14 cellular contexts compared by ENCODE assay signal in the genomic region with DNA sequence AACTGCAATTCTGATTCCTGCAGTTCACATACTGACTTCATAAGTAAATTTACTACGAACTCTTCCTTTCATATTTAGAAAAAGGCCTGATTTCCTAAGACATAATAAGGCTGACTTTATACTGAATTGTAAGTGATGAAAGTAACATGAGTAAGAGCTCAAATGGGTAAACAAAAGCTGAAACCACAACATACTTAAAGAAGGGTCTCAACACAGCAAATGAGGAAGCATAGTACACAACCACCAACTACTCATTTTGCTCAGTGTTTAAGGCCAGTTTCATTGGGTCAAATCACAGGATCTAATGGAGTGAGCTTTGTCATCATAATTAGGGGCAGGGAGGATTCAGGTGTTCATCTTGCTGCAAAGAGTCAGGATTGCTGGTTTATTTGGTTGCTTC.
DNase-seq lines count a peak whose midpoint lies in the region; ATAC-seq and TF ChIP-seq lines count a peak whose summit lies in the region.
"Had no signal": no experiment of that assay in that cellular context is flagged by ENCODE, and none has a peak within 500 bp of the region (broad histone marks: within the 10 kb centered on the region; RNA-seq: fewer than 3 reads in every experiment).

No MANE protein-coding gene starts in this region.

- H3K9me3 ChIP-seq in parathyroid adenoma (ENCODE audit: control insufficient read depth, low read length) (no peaks in the 10 kb centered on the region), psoas muscle (no peaks in the 10 kb centered on the region)
- H3K9me3 ChIP-seq: MG63, tibial artery had no signal

- H3K36me3 ChIP-seq in parathyroid adenoma (ENCODE audit: control insufficient read depth, insufficient read depth, low read length) (no peaks in the 10 kb centered on the region), psoas muscle (ENCODE audit: insufficient read depth in 1 of 2, low read depth in 1 of 2) (peaks cover 6 to 97% of the 10 kb centered on the region in 2 donors)

- no peak for TF ChIP-seq CTCF in activated CD8-positive, alpha-beta T cell treated with anti-CD3 and anti-CD28 coated beads for 36 hours (IDR thresholded peaks at IDR 0.05)
- no peak for TF ChIP-seq CTCF in parathyroid adenoma (IDR thresholded peaks at IDR 0.05)
- no peak for TF ChIP-seq CTCF in psoas muscle (IDR thresholded peaks at IDR 0.05)

- peaks cover 15% of the 10 kb centered on the region for H3K4me1 Mint-ChIP-seq in activated CD8-positive, alpha-beta T cell treated with anti-CD3 and anti-CD28 coated beads for 36 hours (ENCODE audit: low read depth)
- H3K4me1 Mint-ChIP-seq in activated CD8-positive, alpha-beta T cell treated with anti-CD3 and anti-CD28 coated beads, Interleukin-2, amount 10 ng/mL, durations not matched to agents 7 days and 5 days (ENCODE audit: low read depth), result peaks cover 11% of the 10 kb centered on the region
- H3K4me1 Mint-ChIP-seq: neural crest cell had no signal

- no peaks in the 10 kb centered on the region for H3K9me3 Mint-ChIP-seq in activated CD8-positive, alpha-beta T cell treated with anti-CD3 and anti-CD28 coated beads for 36 hours
- no peaks in the 10 kb centered on the region for H3K9me3 Mint-ChIP-seq in activated CD8-positive, alpha-beta T cell treated with anti-CD3 and anti-CD28 coated beads, Interleukin-2, amount 10 ng/mL, durations not matched to agents 7 days and 5 days (ENCODE audit: insufficient read depth)
- H3K9me3 Mint-ChIP-seq: neural crest cell had no signal

- H3K9ac ChIP-seq in parathyroid adenoma, result no peak overlapping the region

- no peak for DNase-seq in activated CD8-positive, alpha-beta T cell treated with anti-CD3 and anti-CD28 coated beads for 36 hours
- no peak for DNase-seq in activated CD8-positive, alpha-beta T cell treated with anti-CD3 and anti-CD28 coated beads, Interleukin-2, amount 10 ng/mL, durations not matched to agents 7 days and 5 days
- DNase-seq in amniotic epithelial cell (ENCODE audit: low read depth) (peak; percentile 86), NCI-H146 (lab: John Stamatoyannopoulos, UW) (no peak), amygdala (lab: John Stamatoyannopoulos, UW) (no peak), psoas muscle (no peak)
- DNase-seq: activated naive CD4-positive, alpha-beta T cell; MG63; stimulated activated CD4-positive, alpha-beta T cell treated with anti-CD3 and anti-CD28 coated beads, Interleukin-4, amount 100 ng/mL, for 24 hours; tibial artery had no signal

- intact Hi-C loops in activated CD8-positive, alpha-beta T cell treated with anti-CD3 and anti-CD28 coated beads for 36 hours (cut with micrococcal nuclease), result no loop called here
- intact Hi-C loops in psoas muscle (cut with DNase I), result no loop called here

- H3K4me2 ChIP-seq in parathyroid adenoma (ENCODE audit: low read length), result peak overlapping the region; percentile 1

- H3K79me2 ChIP-seq in parathyroid adenoma, result peaks cover 23% of the 10 kb centered on the region

- H3K27ac Mint-ChIP-seq in activated CD8-positive, alpha-beta T cell treated with anti-CD3 and anti-CD28 coated beads for 36 hours, result peak overlapping the region; percentile 9
- no peak overlapping the region for H3K27ac Mint-ChIP-seq in activated CD8-positive, alpha-beta T cell treated with anti-CD3 and anti-CD28 coated beads, Interleukin-2, amount 10 ng/mL, durations not matched to agents 7 days and 5 days

- no peak overlapping the region for H3K4me3 ChIP-seq in parathyroid adenoma (ENCODE audit: low read depth, low read length)
- no peak overlapping the region for H3K4me3 ChIP-seq in psoas muscle
- H3K4me3 ChIP-seq: MG63, tibial artery had no signal

- H3K27me3 Mint-ChIP-seq in activated CD8-positive, alpha-beta T cell treated with anti-CD3 and anti-CD28 coated beads for 36 hours, result no peaks in the 10 kb centered on the region
- H3K27me3 Mint-ChIP-seq in activated CD8-positive, alpha-beta T cell treated with anti-CD3 and anti-CD28 coated beads, Interleukin-2, amount 10 ng/mL, durations not matched to agents 7 days and 5 days (ENCODE audit: low read depth), result no peaks in the 10 kb centered on the region

- no peak overlapping the region for H2AFZ ChIP-seq in parathyroid adenoma

- H3K36me3 Mint-ChIP-seq in activated CD8-positive, alpha-beta T cell treated with anti-CD3 and anti-CD28 coated beads for 36 hours (ENCODE audit: low read depth), result peaks cover 45% of the 10 kb centered on the region
- H3K36me3 Mint-ChIP-seq in activated CD8-positive, alpha-beta T cell treated with anti-CD3 and anti-CD28 coated beads, Interleukin-2, amount 10 ng/mL, durations not matched to agents 7 days and 5 days (ENCODE audit: low read depth), result peaks cover 56% of the 10 kb centered on the region

- H3K27me3 ChIP-seq in parathyroid adenoma (ENCODE audit: control insufficient read depth, insufficient read depth, low read length), result no peaks in the 10 kb centered on the region
- H3K27me3 ChIP-seq in psoas muscle (ENCODE audit: insufficient read depth in 3 of 3, low read length in 2 of 3), result no peaks in the 10 kb centered on the region
- H3K27me3 ChIP-seq: MG63, tibial artery had no signal

- CTCF ChIA-PET in activated CD8-positive, alpha-beta T cell treated with anti-CD3 and anti-CD28 coated beads for 36 hours (lab: Charles Lee), result interaction anchor here (1.0 to 2.3 kb wide), 4 partner anchors 14 to 242 kb away, joined by 3 to 6 read pairs (median 4); partner anchors contain the start of gene SETD2
- CTCF ChIA-PET in activated CD8-positive, alpha-beta T cell treated with anti-CD3 and anti-CD28 coated beads, Interleukin-2, amount 10 ng/mL, durations not matched to agents 7 days and 5 days (lab: Charles Lee), result interaction anchor here (0.9 to 1.6 kb wide), 3 partner anchors 82 to 242 kb away, joined by 4 to 5 read pairs (median 5); partner anchors contain the start of gene SETD2

- H3K4me3 Mint-ChIP-seq in activated CD8-positive, alpha-beta T cell treated with anti-CD3 and anti-CD28 coated beads for 36 hours, result no peak overlapping the region
- H3K4me3 Mint-ChIP-seq in activated CD8-positive, alpha-beta T cell treated with anti-CD3 and anti-CD28 coated beads, Interleukin-2, amount 10 ng/mL, durations not matched to agents 7 days and 5 days, result no peak overlapping the region
- H3K4me3 Mint-ChIP-seq: neural crest cell had no signal

- 92 to 93% (median 92%) methylated on average over 1 of the region's 1 CpG for WGBS in psoas muscle, 3 donors

- POLR2A ChIA-PET in activated CD8-positive, alpha-beta T cell treated with anti-CD3 and anti-CD28 coated beads for 36 hours (lab: Charles Lee), result interaction anchor here (0.6 kb wide), 1 partner anchor 261 kb away, joined by 4 read pairs; no protein-coding TSS in a partner anchor
- POLR2A ChIA-PET in activated CD8-positive, alpha-beta T cell treated with anti-CD3 and anti-CD28 coated beads, Interleukin-2, amount 10 ng/mL, durations not matched to agents 7 days and 5 days (lab: Charles Lee), result no interaction called here

- H3K4me1 ChIP-seq in parathyroid adenoma (no peaks in the 10 kb centered on the region), psoas muscle (no peaks in the 10 kb centered on the region)
- H3K4me1 ChIP-seq: tibial artery had no signal

- H3K27ac ChIP-seq in parathyroid adenoma (no peak overlapping the region), psoas muscle (no peak overlapping the region)
- H3K27ac ChIP-seq: 22Rv1, tibial artery had no signal

- no peak for ATAC-seq in activated CD8-positive, alpha-beta T cell treated with anti-CD3 and anti-CD28 coated beads for 36 hours
- ATAC-seq in activated CD8-positive, alpha-beta T cell treated with anti-CD3 and anti-CD28 coated beads, Interleukin-2, amount 10 ng/mL, durations not matched to agents 7 days and 5 days, result no peak
- ATAC-seq in HG02870 (IDR thresholded peaks at IDR 0.05; ENCODE audit: unreplicated experiment), result peak; percentile 68
- ATAC-seq in psoas muscle, result no peak
